Comparison of ENCODE assay signal across 20 cellular contexts in the genomic region with DNA sequence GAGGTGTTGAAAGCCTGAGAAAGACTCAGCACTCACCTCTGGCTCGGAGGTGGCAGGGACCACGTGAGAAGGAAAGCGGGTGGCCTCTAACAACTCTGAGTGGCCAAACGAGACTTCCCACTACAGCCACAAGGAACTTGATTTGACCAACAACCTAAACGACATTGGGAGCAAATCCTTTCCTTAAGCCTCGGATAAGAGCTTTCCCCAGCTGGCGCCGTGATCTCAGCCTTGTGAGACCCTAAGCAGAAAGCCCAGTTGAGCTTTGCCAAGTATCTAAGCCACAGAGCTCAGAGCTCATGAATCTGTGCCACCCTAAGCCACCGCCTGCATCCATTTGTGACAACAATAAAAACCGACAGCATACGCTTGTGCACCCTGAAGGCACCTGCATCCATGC.
A peak's percentile ranks its signal among the peaks of the same experiment; 100 is the strongest.
DNase-seq lines count a peak whose midpoint lies in the region; FAIRE-seq and TF ChIP-seq lines count a peak whose summit lies in the region.
"Had no signal": no experiment of that assay in that cellular context is flagged by ENCODE, and none has a peak within 500 bp of the region (broad histone marks: within the 10 kb centered on the region; RNA-seq: fewer than 3 reads in every experiment).

No MANE protein-coding gene starts in this region.

- H3K27me3 ChIP-seq in WERI-Rb-1 (ENCODE audit: insufficient read depth, low read depth, severe bottlenecking) (no peaks in the 10 kb centered on the region), spleen (replicated peaks in 1 of 7) (peaks cover 0 to 16% (median 0%) of the 10 kb centered on the region in 7 donors)

- peak; percentile 63 for DNase-seq in D721Med (ENCODE audit: insufficient read length, low spot score)
- DNase-seq in NCI-H524 treated with DMSO at 0.1 percent for 48 hours (lab: John Stamatoyannopoulos, UW) = peak; percentile 65
- peak; percentile 96 for DNase-seq in WERI-Rb-1
- DNase-seq in spleen = peak; percentile 46
- no peak for DNase-seq in head of caudate nucleus
- DNase-seq in stimulated activated CD4-positive, alpha-beta T cell treated with anti-CD3 and anti-CD28 coated beads, Interleukin-2, amount 100 ng/mL, for 48 hours = no peak
- no peak for DNase-seq in frontal cortex (ENCODE audit: low spot score in 2 of 2)
- DNase-seq in NK-92 (lab: John Stamatoyannopoulos, UW; ENCODE audit: unreplicated experiment) = no peak
- DNase-seq: C1 segment of cervical spinal cord; Caco-2; CD4-positive, CD25-positive, alpha-beta regulatory T cell; CD8-positive, alpha-beta T cell; DMS53; DMS79 treated with DMSO at 0.1 percent for 48 hours; GF-D8; GOT3; HCEC 1CT had no signal

- H3K4me3 ChIP-seq in WERI-Rb-1 (ENCODE audit: low read depth, low read length) = no peak overlapping the region
- no peak overlapping the region for H3K4me3 ChIP-seq in spleen

- no peak for TF ChIP-seq POLR2A in spleen (IDR thresholded peaks at IDR 0.05)

- no peak for TF ChIP-seq CTCF in D721Med (IDR thresholded peaks at IDR 0.05; ENCODE audit: insufficient read depth, missing control alignments)
- TF ChIP-seq CTCF in WERI-Rb-1 (IDR thresholded peaks at IDR 0.05; ENCODE audit: low read depth, low read length) = no peak
- no peak for TF ChIP-seq CTCF in spleen (IDR thresholded peaks at IDR 0.05 in 8 of 11, conservative IDR thresholded peaks at IDR 0.05 in 3 of 11)

- intact Hi-C loops in spleen (cut with DNase I; ENCODE audit: low total_unique reads) (no loop called here), head of caudate nucleus (cut with DNase I) (no loop called here)

- no peaks in the 10 kb centered on the region for H3K4me1 ChIP-seq in spleen
- H3K4me1 ChIP-seq: Caco-2 had no signal

- FAIRE-seq in D721Med (lab: Jason Lieb, UNC) = no peak
- FAIRE-seq in frontal cortex (lab: Jason Lieb, UNC) = no peak
- FAIRE-seq: GM12891, GM18507, H54 had no signal

- no peaks in the 10 kb centered on the region for H3K9me3 ChIP-seq in WERI-Rb-1 (ENCODE audit: severe bottlenecking)
- H3K9me3 ChIP-seq in spleen = no peaks in the 10 kb centered on the region
- H3K9me3 ChIP-seq: Caco-2 had no signal

- WGBS in spleen, 5 donors = 71 to 89% (median 84%) methylated on average over 11 of the region's 11 CpGs

- H3K27ac ChIP-seq in WERI-Rb-1 = peak overlapping the region; percentile 70
- H3K27ac ChIP-seq in spleen = no peak overlapping the region

- no peaks in the 10 kb centered on the region for H3K36me3 ChIP-seq in WERI-Rb-1
- H3K36me3 ChIP-seq in spleen = no peaks in the 10 kb centered on the region

Comparison
In these comparisons a context has a peak if more than half of its experiments do, and no peak if none do; other contexts are left out.
1. DNase-seq: peak in D721Med (single experiment), NCI-H524 treated with DMSO at 0.1 percent for 48 hours (single experiment), WERI-Rb-1 (single experiment) and spleen (single experiment); none in head of caudate nucleus (0 of 42), stimulated activated CD4-positive, alpha-beta T cell treated with anti-CD3 and anti-CD28 coated beads, Interleukin-2, amount 100 ng/mL, for 48 hours (0 of 2), frontal cortex (0 of 2) and NK-92 (single experiment).